In the genomic region with DNA sequence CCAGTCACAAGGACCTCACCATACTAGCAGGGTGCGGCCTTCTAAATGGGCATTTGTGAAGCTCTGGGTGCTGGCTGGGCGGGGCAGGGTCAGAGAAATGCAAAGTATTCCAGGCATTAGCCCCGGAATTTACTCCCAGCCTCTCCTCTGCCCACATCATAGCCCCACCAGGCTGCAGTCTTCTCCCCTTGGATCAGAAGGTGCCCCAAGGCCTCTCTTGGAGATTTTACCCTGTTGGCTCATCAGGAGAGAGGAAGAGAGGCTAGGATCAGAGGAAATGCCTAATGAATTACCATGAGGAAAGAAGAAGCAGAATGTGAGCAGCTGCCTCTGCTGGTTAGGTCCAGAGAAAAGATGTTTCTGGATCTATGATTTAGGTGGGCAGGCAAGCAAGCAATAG, we compare ENCODE assay signal across 12 cellular contexts.
DNase-seq lines count a peak whose midpoint lies in the region; ATAC-seq and TF ChIP-seq lines count a peak whose summit lies in the region.
"Had no signal": no experiment of that assay in that cellular context is flagged by ENCODE, and none has a peak within 500 bp of the region (broad histone marks: within the 10 kb centered on the region; RNA-seq: fewer than 3 reads in every experiment).

No MANE protein-coding gene starts in this region.

- peak overlapping the region; percentile 10 for H3K4me3 Mint-ChIP-seq in MCF 10A (ENCODE audit: unreplicated experiment)
- H3K4me3 Mint-ChIP-seq: activated B cell treated with CpG ODN at 0.5 μM for 24 hours, neural crest cell had no signal

- 69% methylated on average over 3 of the region's 3 CpGs for WGBS in hepatocyte (ENCODE audit: low lambda C conversion rate, missing lambda C conversion rate)

- H3K27ac ChIP-seq in breast epithelium (no peak overlapping the region), hepatocyte (peak overlapping the region; percentile 48), upper lobe of right lung (peak overlapping the region; percentile 42)

- H3K4me2 ChIP-seq in hepatocyte: no peak overlapping the region

- H3K4me3 ChIP-seq in breast epithelium: no peak overlapping the region
- H3K4me3 ChIP-seq in hepatocyte: no peak overlapping the region
- H3K4me3 ChIP-seq in upper lobe of right lung: no peak overlapping the region

- TF ChIP-seq CTCF in MCF 10A (IDR thresholded peaks at IDR 0.05; ENCODE audit: unreplicated experiment) (no peak), breast epithelium (IDR thresholded peaks at IDR 0.05) (no peak), hepatocyte (IDR thresholded peaks at IDR 0.05; ENCODE audit: poor library complexity) (no peak), upper lobe of right lung (IDR thresholded peaks at IDR 0.05) (no peak)

- peaks cover 49% of the 10 kb centered on the region for H3K4me1 Mint-ChIP-seq in MCF 10A (ENCODE audit: insufficient read depth, unreplicated experiment)
- H3K4me1 Mint-ChIP-seq: activated B cell treated with CpG ODN at 0.5 μM for 24 hours had no signal

- H3K4me1 ChIP-seq in breast epithelium (peaks cover 0 to 4% of the 10 kb centered on the region in 2 donors), hepatocyte (ENCODE audit: insufficient read depth) (peaks cover 34% of the 10 kb centered on the region), upper lobe of right lung (no peaks in the 10 kb centered on the region)

- H3K27ac Mint-ChIP-seq in MCF 10A (ENCODE audit: low read depth, unreplicated experiment): peak overlapping the region; percentile 61
- H3K27ac Mint-ChIP-seq: activated B cell treated with CpG ODN at 0.5 μM for 24 hours had no signal

- H3K9me3 Mint-ChIP-seq in MCF 10A (ENCODE audit: unreplicated experiment): no peaks in the 10 kb centered on the region
- H3K9me3 Mint-ChIP-seq: activated B cell treated with CpG ODN at 0.5 μM for 24 hours, neural crest cell had no signal

- TF ChIP-seq POLR2A in breast epithelium (IDR thresholded peaks at IDR 0.05): no peak

- no peak overlapping the region for H2AFZ ChIP-seq in hepatocyte

- no peaks in the 10 kb centered on the region for H3K27me3 Mint-ChIP-seq in MCF 10A (ENCODE audit: insufficient read depth, unreplicated experiment)

- no peaks in the 10 kb centered on the region for H3K36me3 Mint-ChIP-seq in MCF 10A (ENCODE audit: insufficient read depth, unreplicated experiment)

- H4K20me1 ChIP-seq in hepatocyte (ENCODE audit: insufficient read depth, poor library complexity, severe bottlenecking): no peaks in the 10 kb centered on the region

- POLR2A ChIA-PET in MCF 10A (lab: Yijun Ruan, JAX): interaction anchor here (0.6 to 1.0 kb wide), 3 partner anchors 11 to 192 kb away, joined by 3 read pairs; no protein-coding TSS in a partner anchor

- BruUV-seq in MCF 10A (replicated peaks; lab: Mats Ljungman, UMichigan): no TSS peak

- H3K79me2 ChIP-seq in hepatocyte: no peaks in the 10 kb centered on the region

- DNase-seq in MCF 10A (ENCODE audit: unreplicated experiment) (peak; percentile 56), breast epithelium (ENCODE audit: low spot score in 2 of 2) (no peak), amniotic stem cell (lab: John Stamatoyannopoulos, UW) (peak; percentile 53), hepatocyte (ENCODE audit: low spot score) (peak; percentile 23), upper lobe of right lung (no peak), GF-D8 (lab: John Stamatoyannopoulos, UW) (no peak), NCI-H2107 treated with DMSO at 0.1 percent for 48 hours (lab: John Stamatoyannopoulos, UW; ENCODE audit: unreplicated experiment) (no peak)
- DNase-seq: activated B cell treated with CpG ODN at 0.5 μM for 24 hours; NCI-H1930; stimulated activated CD4-positive, alpha-beta T cell treated with anti-CD3 and anti-CD28 coated beads, Interleukin-4, amount 100 ng/mL, for 1 hour had no signal

- no peaks in the 10 kb centered on the region for H3K27me3 ChIP-seq in breast epithelium
- no peaks in the 10 kb centered on the region for H3K27me3 ChIP-seq in hepatocyte
- H3K27me3 ChIP-seq in upper lobe of right lung: no peaks in the 10 kb centered on the region

- CTCF ChIA-PET in MCF 10A (lab: Yijun Ruan, JAX): interaction anchor here (1.2 to 4.3 kb wide), 2 partner anchors 11 to 233 kb away, joined by 4 to 21 read pairs; no protein-coding TSS in a partner anchor

- no peaks in the 10 kb centered on the region for H3K9me2 ChIP-seq in hepatocyte (replicated peaks; ENCODE audit: insufficient read depth)

- intact Hi-C loops in MCF 10A (cut with micrococcal nuclease): no loop called here
- intact Hi-C loops in breast epithelium (cut with DNase I; ENCODE audit: low total_unique reads): no loop called here
- intact Hi-C loops in upper lobe of right lung (cut with DNase I): no loop called here

- H3K36me3 ChIP-seq in breast epithelium: no peaks in the 10 kb centered on the region
- H3K36me3 ChIP-seq in hepatocyte (replicated peaks; ENCODE audit: insufficient read depth, low read depth): no peaks in the 10 kb centered on the region
- H3K36me3 ChIP-seq in upper lobe of right lung: no peaks in the 10 kb centered on the region

- ATAC-seq in upper lobe of right lung (peak; percentile 84), HG03565 (IDR thresholded peaks at IDR 0.05; ENCODE audit: unreplicated experiment) (no peak)

- H3K9me3 ChIP-seq in breast epithelium: no peaks in the 10 kb centered on the region
- no peaks in the 10 kb centered on the region for H3K9me3 ChIP-seq in hepatocyte (ENCODE audit: low read depth)
- no peaks in the 10 kb centered on the region for H3K9me3 ChIP-seq in upper lobe of right lung

Comparison
In these comparisons a context has a peak if more than half of its experiments do, and no peak if none do; other contexts are left out.
1. DNase-seq: peak in MCF 10A (single experiment), amniotic stem cell (single experiment) and hepatocyte (single experiment); none in breast epithelium (0 of 2), upper lobe of right lung (single experiment), GF-D8 (single experiment) and NCI-H2107 treated with DMSO at 0.1 percent for 48 hours (single experiment).
2. H3K27ac ChIP-seq: peak in hepatocyte (single experiment) and upper lobe of right lung (single experiment); none in breast epithelium (0 of 2).